ENCODE assay signal across 8 cellular contexts in genomic region chr6:73521351-73522254, GRCh38. TPM values are rescaled to one million over a fixed set of nuclear protein-coding genes. Genes with fewer than 3 reads are reported as not detected.
DNase-seq lines count a peak whose midpoint lies in the region; ATAC-seq, FAIRE-seq and TF ChIP-seq lines count a peak whose summit lies in the region.

No MANE protein-coding gene starts in this region.

- H3K27ac ChIP-seq in prostate gland: peak overlapping the region; percentile 100

- peaks cover 34% of the 10 kb centered on the region for H3K36me3 Mint-ChIP-seq in activated naive CD8-positive, alpha-beta T cell treated with anti-CD3 and anti-CD28 coated beads, Interleukin-2, amount 10 ng/mL, durations not matched to agents 7 days and 5 days

- H3K4me1 ChIP-seq in prostate gland (replicated peaks): peaks cover 3% of the 10 kb centered on the region

- H3K9me3 ChIP-seq in prostate gland: no peaks in the 10 kb centered on the region

- ATAC-seq in GM21515 (IDR thresholded peaks at IDR 0.05; ENCODE audit: unreplicated experiment): peak; percentile 36
- ATAC-seq in activated naive CD8-positive, alpha-beta T cell treated with anti-CD3 and anti-CD28 coated beads, Interleukin-2, amount 10 ng/mL, durations not matched to agents 7 days and 5 days (ENCODE audit: low read depth): peak; percentile 43
- peak; percentile 46 to 65 for ATAC-seq in left cardiac atrium

- H3K9me3 Mint-ChIP-seq in activated naive CD8-positive, alpha-beta T cell treated with anti-CD3 and anti-CD28 coated beads, Interleukin-2, amount 10 ng/mL, durations not matched to agents 7 days and 5 days: no peaks in the 10 kb centered on the region

- H3K27me3 Mint-ChIP-seq in activated naive CD8-positive, alpha-beta T cell treated with anti-CD3 and anti-CD28 coated beads, Interleukin-2, amount 10 ng/mL, durations not matched to agents 7 days and 5 days: no peaks in the 10 kb centered on the region

- H3K27me3 ChIP-seq in prostate gland (replicated peaks; ENCODE audit: insufficient read depth): no peaks in the 10 kb centered on the region

- POLR2A ChIA-PET in activated naive CD8-positive, alpha-beta T cell treated with anti-CD3 and anti-CD28 coated beads, Interleukin-2, amount 10 ng/mL, durations not matched to agents 7 days and 5 days (lab: Charles Lee): interaction anchor here (0.9 to 7.9 kb wide), 19 partner anchors 11 to 212 kb away, joined by 3 to 145 read pairs (median 6); partner anchors contain the start of genes CGAS, MTO1 and SLC17A5

- H3K4me3 ChIP-seq in prostate gland: peak overlapping the region; percentile 88 to 97

- no peaks in the 10 kb centered on the region for H3K36me3 ChIP-seq in prostate gland

- peaks cover 39% of the 10 kb centered on the region for H3K4me1 Mint-ChIP-seq in activated naive CD8-positive, alpha-beta T cell treated with anti-CD3 and anti-CD28 coated beads, Interleukin-2, amount 10 ng/mL, durations not matched to agents 7 days and 5 days

- H3K4me3 Mint-ChIP-seq in activated naive CD8-positive, alpha-beta T cell treated with anti-CD3 and anti-CD28 coated beads, Interleukin-2, amount 10 ng/mL, durations not matched to agents 7 days and 5 days: peak overlapping the region; percentile 94

- FAIRE-seq in HTR-8/SVneo (lab: Jason Lieb, UNC): no peak

- WGBS in prostate gland: 2% methylated on average over 38 of the region's 38 CpGs

- no peak for TF ChIP-seq CTCF in prostate gland (IDR thresholded peaks at IDR 0.05)

- H3K27ac Mint-ChIP-seq in activated naive CD8-positive, alpha-beta T cell treated with anti-CD3 and anti-CD28 coated beads, Interleukin-2, amount 10 ng/mL, durations not matched to agents 7 days and 5 days: peak overlapping the region; percentile 95

- intact Hi-C loops in left cardiac atrium (cut with DNase I) (loop anchor here (2.0 to 5.0 kb wide), 3 partner anchors 46 to 59 kb away; no protein-coding TSS in a partner anchor), prostate gland (cut with DNase I) (loop anchor here (1.0 to 5.0 kb wide), 3 partner anchors 64 to 1721 kb away; partner anchors contain the start of gene COX7A2)

- no peak for TF ChIP-seq POLR2A in prostate gland (IDR thresholded peaks at IDR 0.05)

- peak; percentile 99 for DNase-seq in DMS153 treated with DMSO at 0.1 percent for 48 hours (lab: John Stamatoyannopoulos, UW; ENCODE audit: unreplicated experiment)
- DNase-seq in HTR-8/SVneo (ENCODE audit: insufficient read length, low spot score): peak; percentile 64
- peak; percentile 94 for DNase-seq in OCI-M2 (lab: John Stamatoyannopoulos, UW; ENCODE audit: unreplicated experiment)
- DNase-seq in activated naive CD8-positive, alpha-beta T cell treated with anti-CD3 and anti-CD28 coated beads, Interleukin-2, amount 10 ng/mL, durations not matched to agents 7 days and 5 days: peak; percentile 83
- DNase-seq in left cardiac atrium: peak; percentile 85
- no peak for DNase-seq in prostate gland (ENCODE audit: low spot score)
- DNase-seq in cerebellar nuclear complex (lab: John Stamatoyannopoulos, UW): no peak

RNA-seq across cellular contexts. Expression of gene EEF1A1, which starts 0.8 kb away (rescaled TPM):
- 1,000 to 10,000 TPM; 8,804 to 9,235 TPM for total RNA-seq in activated naive CD8-positive, alpha-beta T cell treated with anti-CD3 and anti-CD28 coated beads, Interleukin-2, amount 10 ng/mL, durations not matched to agents 7 days and 5 days
- total RNA-seq in left cardiac atrium (1,000 to 10,000 TPM; 5,040 to 5,332 TPM), prostate gland (over 10,000 TPM in 1 of 2 donors, 1,000 to 10,000 TPM in 1; 6,474 to 10,301 TPM)

Comparison
In these comparisons a context has a peak if more than half of its experiments do, and no peak if none do; other contexts are left out.
1. DNase-seq: peak in DMS153 treated with DMSO at 0.1 percent for 48 hours (single experiment), HTR-8/SVneo (single experiment), OCI-M2 (single experiment), activated naive CD8-positive, alpha-beta T cell treated with anti-CD3 and anti-CD28 coated beads, Interleukin-2, amount 10 ng/mL, durations not matched to agents 7 days and 5 days (single experiment) and left cardiac atrium (single experiment); none in prostate gland (single experiment) and cerebellar nuclear complex (0 of 2).
2. Peak in every context shown above with its lines, with median percentiles within 50 percentile points of each other: ATAC-seq.